ENCODE assay signal across 6 cellular contexts in genomic region chr4:28312497-28312896, GRCh38.
DNase-seq lines count a peak whose midpoint lies in the region; ATAC-seq, FAIRE-seq and TF ChIP-seq lines count a peak whose summit lies in the region.
"Not testable (repeated sequence)": the region's sequence is repeated elsewhere in the genome, so short reads cannot be mapped to it uniquely, and the experiment has no call there.

No MANE protein-coding gene starts in this region.

- peak; percentile 80 for FAIRE-seq in HTR-8/SVneo (lab: Jason Lieb, UNC)
- not testable (repeated sequence) for FAIRE-seq in HepG2 (lab: Jason Lieb, UNC)

- not testable (repeated sequence) for H3K4me1 ChIP-seq in HEK293 (ENCODE audit: control insufficient read depth, insufficient read depth, low read length); HepG2 (ENCODE audit: insufficient read depth, low read length)

- H3K27me3 ChIP-seq in HepG2 (ENCODE audit: control insufficient read depth in 1 of 2, insufficient read depth in 2 of 2, low read length in 2 of 2) = not testable (repeated sequence)

- WGBS in HepG2 (ENCODE audit: low lambda C conversion rate) = 33% methylated on average over 4 of the region's 11 CpGs

- not testable (repeated sequence) for H3K4me2 ChIP-seq in HepG2 (ENCODE audit: low read depth, low read length)

- TF ChIP-seq CTCF in 22Rv1 (IDR thresholded peaks at IDR 0.05); HEK293 (tag by site-specific recombination; IDR thresholded peaks at IDR 0.05); VCaP (conservative IDR thresholded peaks at IDR 0.05); HepG2 (CRISPR knock-in tag; IDR thresholded peaks at IDR 0.05): not testable (repeated sequence)

- H3K9ac ChIP-seq in HepG2 (ENCODE audit: insufficient read depth, low read depth, low read length) = not testable (repeated sequence)

- H3K27ac ChIP-seq in 22Rv1 = peak overlapping the region; percentile 87
- not testable (repeated sequence) for H3K27ac ChIP-seq in HEK293 (ENCODE audit: extremely low read depth, low read depth, low read length); HepG2 (ENCODE audit: extremely low read length, insufficient read depth, low read length)
- H3K27ac ChIP-seq in VCaP = peak overlapping the region; percentile 91

- H3K9me3 ChIP-seq in HEK293 (ENCODE audit: control insufficient read depth, insufficient read depth, low read depth, low read length) = not testable (repeated sequence)
- peaks cover 64% of the 10 kb centered on the region for H3K9me3 ChIP-seq in HepG2 (ENCODE audit: low read length)

- H3K79me2 ChIP-seq in HepG2 (ENCODE audit: insufficient read depth, low read length) = not testable (repeated sequence)

- not testable (repeated sequence) for TF ChIP-seq RAD21 in HepG2 (CRISPR knock-in tag; IDR thresholded peaks at IDR 0.05)

- peak; percentile 18 for DNase-seq in DMS53 (lab: John Stamatoyannopoulos, UW)
- not testable (repeated sequence) for DNase-seq in HTR-8/SVneo (ENCODE audit: insufficient read length, low spot score); HepG2 (ENCODE audit: low spot score)

- H3K4me3 ChIP-seq in HEK293 (ENCODE audit: low read depth, low read length); HepG2 (replicated peaks in 1 of 3; ENCODE audit: insufficient read depth in 1 of 3, low read depth in 2 of 3, low read length in 3 of 3): not testable (repeated sequence)

- in situ Hi-C loops in HepG2 (cut with HindIII; ENCODE audit: extremely low pct_ligation_motif_present, low pct_unique_long_range_greater_than_20kb) = not testable (repeated sequence)

- POLR2A ChIA-PET in HEK293 (lab: Yijun Ruan, JAX); HepG2 (lab: Yijun Ruan, JAX): not testable (repeated sequence)

- ATAC-seq in HepG2 = not testable (repeated sequence)

- not testable (repeated sequence) for H3K36me3 ChIP-seq in HEK293 (ENCODE audit: control insufficient read depth in 2 of 2, insufficient read depth in 1 of 2, low read length in 2 of 2); HepG2 (replicated peaks in 1 of 2; ENCODE audit: control insufficient read depth in 1 of 2, insufficient read depth in 2 of 2, low read length in 2 of 2)

- BruUV-seq in HepG2 (replicated peaks; lab: Mats Ljungman, UMichigan) = not testable (repeated sequence)

- not testable (repeated sequence) for TF ChIP-seq POLR2A in HepG2 (IDR thresholded peaks at IDR 0.05; ENCODE audit: insufficient read depth in 1 of 2, low read depth in 2 of 2, low read length in 2 of 2)

- H2AFZ ChIP-seq in HepG2 (ENCODE audit: low read length) = not testable (repeated sequence)

- not testable (repeated sequence) for TF ChIP-seq EP300 in HepG2 (IDR thresholded peaks at IDR 0.05; ENCODE audit: low read depth in 2 of 2, low read length in 2 of 2); HepG2 (CRISPR knock-in tag; IDR thresholded peaks at IDR 0.05; ENCODE audit: borderline replicate concordance)

- intact Hi-C loops in HepG2 (cut with micrococcal nuclease; ENCODE audit: unreplicated experiment) = not testable (repeated sequence)

- CTCF ChIA-PET in HEK293 (lab: Yijun Ruan, JAX) = interaction anchor here (0.5 kb wide), 1 partner anchor 20 kb away, joined by 3 read pairs; no protein-coding TSS in a partner anchor
- CTCF ChIA-PET in HepG2 (lab: Yijun Ruan, JAX; ENCODE audit: low intra/inter-chr PET ratio, low total read pairs) = not testable (repeated sequence)

- not testable (repeated sequence) for H4K20me1 ChIP-seq in HepG2 (ENCODE audit: insufficient read depth, low read length)

TF ChIP-seq in HEK293, 187 proteins besides CTCF, POLR2A, EP300 and RAD21:
- TF ChIP-seq ZSCAN4 (tag by site-specific recombination; IDR thresholded peaks at IDR 0.05) = peak; percentile 88

TF ChIP-seq in HepG2, 621 proteins besides CTCF, POLR2A, EP300 and RAD21:
- TF ChIP-seq, protein P1, sequence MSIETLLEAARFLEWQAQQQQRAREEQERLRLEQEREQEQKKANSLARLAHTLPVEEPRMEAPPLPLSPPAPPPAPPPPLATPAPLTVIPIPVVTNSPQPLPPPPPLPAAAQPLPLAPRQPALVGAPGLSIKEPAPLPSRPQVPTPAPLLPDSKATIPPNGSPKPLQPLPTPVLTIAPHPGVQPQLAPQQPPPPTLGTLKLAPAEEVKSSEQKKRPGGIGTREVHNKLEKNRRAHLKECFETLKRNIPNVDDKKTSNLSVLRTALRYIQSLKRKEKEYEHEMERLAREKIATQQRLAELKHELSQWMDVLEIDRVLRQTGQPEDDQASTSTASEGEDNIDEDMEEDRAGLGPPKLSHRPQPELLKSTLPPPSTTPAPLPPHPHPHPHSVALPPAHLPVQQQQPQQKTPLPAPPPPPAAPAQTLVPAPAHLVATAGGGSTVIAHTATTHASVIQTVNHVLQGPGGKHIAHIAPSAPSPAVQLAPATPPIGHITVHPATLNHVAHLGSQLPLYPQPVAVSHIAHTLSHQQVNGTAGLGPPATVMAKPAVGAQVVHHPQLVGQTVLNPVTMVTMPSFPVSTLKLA (IDR thresholded peaks at IDR 0.05) = peak; percentile 65
